ENCODE assay signal across 1 cellular context in the genomic region with DNA sequence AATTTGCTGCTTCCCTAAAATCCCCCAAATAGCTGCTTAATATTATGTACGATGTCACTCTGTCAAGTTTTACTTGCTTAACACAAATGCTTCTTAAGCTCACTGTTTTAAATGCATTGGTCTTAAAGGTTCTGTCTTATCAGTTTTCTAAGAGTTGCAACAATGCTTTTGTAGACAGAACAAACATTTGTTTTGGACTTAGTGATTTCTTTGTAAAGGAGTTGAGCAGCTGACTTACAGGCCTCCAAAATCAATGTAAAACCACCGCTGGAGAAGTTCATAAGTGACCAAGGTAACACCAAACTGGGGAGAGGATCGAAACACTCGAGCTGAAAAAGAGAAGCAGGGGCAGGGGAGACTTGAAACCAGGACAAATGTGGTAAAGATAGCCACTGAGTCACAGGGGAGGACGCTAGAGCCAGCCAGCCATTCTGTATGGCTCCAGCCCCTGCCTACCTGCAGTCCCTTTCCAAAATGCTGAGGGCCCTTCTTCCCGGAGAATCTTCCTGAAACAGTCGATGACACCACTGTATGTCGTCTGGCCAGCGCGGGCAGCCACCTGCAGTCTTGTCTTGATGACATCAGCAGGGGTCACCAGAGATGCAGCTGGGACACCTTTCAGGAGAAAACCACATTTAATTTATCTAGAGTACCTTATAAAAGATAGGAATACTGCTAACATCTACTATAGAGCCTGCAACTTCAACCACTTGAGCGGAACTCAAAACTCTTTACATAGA.
TF ChIP-seq lines count a peak whose summit lies in the region.

No MANE protein-coding gene starts in this region.

TF ChIP-seq in HepG2, 621 proteins besides CTCF, POLR2A, EP300 and RAD21 (continued from another document and continues in another):
- TF ChIP-seq ETV6 (CRISPR knock-in tag; conservative IDR thresholded peaks at IDR 0.05) = no peak
- TF ChIP-seq NCOA1 (CRISPR knock-in tag; IDR thresholded peaks at IDR 0.05) = no peak
- TF ChIP-seq AKAP8 (CRISPR knock-in tag; IDR thresholded peaks at IDR 0.05) = no peak
- peak; percentile 33; the same call in 1 of the 2 replicates for TF ChIP-seq CREM (IDR thresholded peaks at IDR 0.05)
- TF ChIP-seq CREM (CRISPR knock-in tag; IDR thresholded peaks at IDR 0.05) = no peak
- no peak for TF ChIP-seq GPN1 (CRISPR knock-in tag; IDR thresholded peaks at IDR 0.05; ENCODE audit: borderline replicate concordance)
- TF ChIP-seq, protein P1, sequence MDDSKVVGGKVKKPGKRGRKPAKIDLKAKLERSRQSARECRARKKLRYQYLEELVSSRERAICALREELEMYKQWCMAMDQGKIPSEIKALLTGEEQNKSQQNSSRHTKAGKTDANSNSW (CRISPR knock-in tag; IDR thresholded peaks at IDR 0.05; ENCODE audit: borderline replicate concordance) = no peak
- no peak for TF ChIP-seq KDM5A (IDR thresholded peaks at IDR 0.05; ENCODE audit: borderline replicate concordance, low read length)
- TF ChIP-seq FOXK1 (CRISPR knock-in tag; IDR thresholded peaks at IDR 0.05; ENCODE audit: borderline replicate concordance, low read depth) = no peak
- no peak for TF ChIP-seq SPEN (CRISPR knock-in tag; IDR thresholded peaks at IDR 0.05; ENCODE audit: low read depth)
- TF ChIP-seq, protein P2, sequence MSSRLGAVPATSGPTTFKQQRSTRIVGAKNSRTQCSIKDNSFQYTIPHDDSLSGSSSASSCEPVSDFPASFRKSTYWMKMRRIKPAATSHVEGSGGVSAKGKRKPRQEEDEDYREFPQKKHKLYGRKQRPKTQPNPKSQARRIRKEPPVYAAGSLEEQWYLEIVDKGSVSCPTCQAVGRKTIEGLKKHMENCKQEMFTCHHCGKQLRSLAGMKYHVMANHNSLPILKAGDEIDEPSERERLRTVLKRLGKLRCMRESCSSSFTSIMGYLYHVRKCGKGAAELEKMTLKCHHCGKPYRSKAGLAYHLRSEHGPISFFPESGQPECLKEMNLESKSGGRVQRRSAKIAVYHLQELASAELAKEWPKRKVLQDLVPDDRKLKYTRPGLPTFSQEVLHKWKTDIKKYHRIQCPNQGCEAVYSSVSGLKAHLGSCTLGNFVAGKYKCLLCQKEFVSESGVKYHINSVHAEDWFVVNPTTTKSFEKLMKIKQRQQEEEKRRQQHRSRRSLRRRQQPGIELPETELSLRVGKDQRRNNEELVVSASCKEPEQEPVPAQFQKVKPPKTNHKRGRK (CRISPR knock-in tag; IDR thresholded peaks at IDR 0.05) = no peak
- TF ChIP-seq DMAP1 (CRISPR knock-in tag; IDR thresholded peaks at IDR 0.05) = no peak
- TF ChIP-seq, protein P3, sequence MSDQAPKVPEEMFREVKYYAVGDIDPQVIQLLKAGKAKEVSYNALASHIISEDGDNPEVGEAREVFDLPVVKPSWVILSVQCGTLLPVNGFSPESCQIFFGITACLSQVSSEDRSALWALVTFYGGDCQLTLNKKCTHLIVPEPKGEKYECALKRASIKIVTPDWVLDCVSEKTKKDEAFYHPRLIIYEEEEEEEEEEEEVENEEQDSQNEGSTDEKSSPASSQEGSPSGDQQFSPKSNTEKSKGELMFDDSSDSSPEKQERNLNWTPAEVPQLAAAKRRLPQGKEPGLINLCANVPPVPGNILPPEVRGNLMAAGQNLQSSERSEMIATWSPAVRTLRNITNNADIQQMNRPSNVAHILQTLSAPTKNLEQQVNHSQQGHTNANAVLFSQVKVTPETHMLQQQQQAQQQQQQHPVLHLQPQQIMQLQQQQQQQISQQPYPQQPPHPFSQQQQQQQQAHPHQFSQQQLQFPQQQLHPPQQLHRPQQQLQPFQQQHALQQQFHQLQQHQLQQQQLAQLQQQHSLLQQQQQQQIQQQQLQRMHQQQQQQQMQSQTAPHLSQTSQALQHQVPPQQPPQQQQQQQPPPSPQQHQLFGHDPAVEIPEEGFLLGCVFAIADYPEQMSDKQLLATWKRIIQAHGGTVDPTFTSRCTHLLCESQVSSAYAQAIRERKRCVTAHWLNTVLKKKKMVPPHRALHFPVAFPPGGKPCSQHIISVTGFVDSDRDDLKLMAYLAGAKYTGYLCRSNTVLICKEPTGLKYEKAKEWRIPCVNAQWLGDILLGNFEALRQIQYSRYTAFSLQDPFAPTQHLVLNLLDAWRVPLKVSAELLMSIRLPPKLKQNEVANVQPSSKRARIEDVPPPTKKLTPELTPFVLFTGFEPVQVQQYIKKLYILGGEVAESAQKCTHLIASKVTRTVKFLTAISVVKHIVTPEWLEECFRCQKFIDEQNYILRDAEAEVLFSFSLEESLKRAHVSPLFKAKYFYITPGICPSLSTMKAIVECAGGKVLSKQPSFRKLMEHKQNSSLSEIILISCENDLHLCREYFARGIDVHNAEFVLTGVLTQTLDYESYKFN (CRISPR knock-in tag; conservative IDR thresholded peaks at IDR 0.05) = peak; percentile 50
- TF ChIP-seq GTF3A (CRISPR knock-in tag; conservative IDR thresholded peaks at IDR 0.05) = no peak
- TF ChIP-seq ZNF879 (CRISPR knock-in tag; IDR thresholded peaks at IDR 0.05) = no peak
- no peak for TF ChIP-seq PHF20 (CRISPR knock-in tag; IDR thresholded peaks at IDR 0.05)
- no peak for TF ChIP-seq ZNF816 (CRISPR knock-in tag; IDR thresholded peaks at IDR 0.05; ENCODE audit: borderline replicate concordance)
- TF ChIP-seq ZFP82 (CRISPR knock-in tag; IDR thresholded peaks at IDR 0.05; ENCODE audit: borderline replicate concordance) = no peak
- no peak for TF ChIP-seq TRIM24 (CRISPR knock-in tag; IDR thresholded peaks at IDR 0.05)
- no peak for TF ChIP-seq ZMAT5 (CRISPR knock-in tag; IDR thresholded peaks at IDR 0.05; ENCODE audit: borderline replicate concordance, low read depth)
- peak; percentile 70 for TF ChIP-seq NFIC (IDR thresholded peaks at IDR 0.05; ENCODE audit: low read length)
- TF ChIP-seq ZNF362 (CRISPR knock-in tag; IDR thresholded peaks at IDR 0.05; ENCODE audit: borderline replicate concordance) = no peak
- TF ChIP-seq ZNF674 (CRISPR knock-in tag; IDR thresholded peaks at IDR 0.05; ENCODE audit: low read depth) = no peak
- TF ChIP-seq FIP1L1 (IDR thresholded peaks at IDR 0.05; ENCODE audit: borderline replicate concordance, insufficient read depth, low read depth, low read length) = no peak
- TF ChIP-seq, protein P4, sequence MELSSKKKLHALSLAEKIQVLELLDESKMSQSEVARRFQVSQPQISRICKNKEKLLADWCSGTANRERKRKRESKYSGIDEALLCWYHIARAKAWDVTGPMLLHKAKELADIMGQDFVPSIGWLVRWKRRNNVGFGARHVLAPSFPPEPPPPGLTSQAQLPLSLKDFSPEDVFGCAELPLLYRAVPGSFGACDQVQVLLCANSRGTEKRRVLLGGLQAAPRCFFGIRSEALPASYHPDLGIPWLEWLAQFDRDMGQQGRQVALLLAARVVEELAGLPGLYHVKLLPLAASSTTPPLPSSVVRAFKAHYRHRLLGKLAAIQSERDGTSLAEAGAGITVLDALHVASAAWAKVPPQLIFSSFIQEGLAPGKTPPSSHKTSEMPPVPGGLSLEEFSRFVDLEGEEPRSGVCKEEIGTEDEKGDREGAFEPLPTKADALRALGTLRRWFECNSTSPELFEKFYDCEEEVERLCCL (CRISPR knock-in tag; IDR thresholded peaks at IDR 0.05; ENCODE audit: borderline replicate concordance) = no peak
- no peak for TF ChIP-seq ZEB1 (IDR thresholded peaks at IDR 0.05; ENCODE audit: insufficient replicate concordance, low read depth)
- TF ChIP-seq MATR3 (CRISPR knock-in tag; IDR thresholded peaks at IDR 0.05) = no peak
- TF ChIP-seq PCBP2 (optimal IDR thresholded peaks at IDR 0.05; ENCODE audit: low read depth, low read length, poor library complexity, severe bottlenecking) = no peak
- TF ChIP-seq ZNF121 (CRISPR knock-in tag; IDR thresholded peaks at IDR 0.05) = no peak
- no peak for TF ChIP-seq TOPORS (CRISPR knock-in tag; IDR thresholded peaks at IDR 0.05)
- TF ChIP-seq NFYC (CRISPR knock-in tag; IDR thresholded peaks at IDR 0.05) = no peak
- no peak for TF ChIP-seq PHF8 (CRISPR knock-in tag; IDR thresholded peaks at IDR 0.05)
- no peak for TF ChIP-seq CCAR2 (optimal IDR thresholded peaks at IDR 0.05; ENCODE audit: low read depth, low read length)
- TF ChIP-seq SATB2 (CRISPR knock-in tag; IDR thresholded peaks at IDR 0.05) = no peak
- no peak for TF ChIP-seq NCOA2 (CRISPR knock-in tag; IDR thresholded peaks at IDR 0.05)
- TF ChIP-seq HDAC1 (CRISPR knock-in tag; IDR thresholded peaks at IDR 0.05) = 0 out of 2 replicates have a peak, but pooled peaks have one; percentile 35
- no peak for TF ChIP-seq PHB2 (IDR thresholded peaks at IDR 0.05; ENCODE audit: partially characterized antibody)
- no peak for TF ChIP-seq CEBPB (IDR thresholded peaks at IDR 0.05; ENCODE audit: borderline replicate concordance, low read depth, low read length)
- no peak for TF ChIP-seq ZNF788 (CRISPR knock-in tag; IDR thresholded peaks at IDR 0.05; ENCODE audit: borderline replicate concordance)
- TF ChIP-seq ZNF644 (CRISPR knock-in tag; IDR thresholded peaks at IDR 0.05; ENCODE audit: low read depth) = no peak
- TF ChIP-seq ZBTB25 (CRISPR knock-in tag; IDR thresholded peaks at IDR 0.05) = no peak
- no peak for TF ChIP-seq ZNF614 (CRISPR knock-in tag; IDR thresholded peaks at IDR 0.05; ENCODE audit: borderline replicate concordance)
- TF ChIP-seq ZNF660 (CRISPR knock-in tag; IDR thresholded peaks at IDR 0.05; ENCODE audit: borderline replicate concordance, low read depth) = no peak
- TF ChIP-seq ZNF234 (CRISPR knock-in tag; conservative IDR thresholded peaks at IDR 0.05) = no peak
- TF ChIP-seq ZNF317 (CRISPR knock-in tag; IDR thresholded peaks at IDR 0.05) = peak; percentile 86
- TF ChIP-seq TBX3 (IDR thresholded peaks at IDR 0.05; ENCODE audit: borderline replicate concordance) = no peak
- TF ChIP-seq ZFP36L2 (CRISPR knock-in tag; IDR thresholded peaks at IDR 0.05) = no peak
- no peak for TF ChIP-seq RORA (CRISPR knock-in tag; IDR thresholded peaks at IDR 0.05)
- no peak for TF ChIP-seq NFAT5 (CRISPR knock-in tag; IDR thresholded peaks at IDR 0.05)
- peak; percentile 51; the same call in 1 of the 2 replicates for TF ChIP-seq ISL2 (CRISPR knock-in tag; IDR thresholded peaks at IDR 0.05)
- TF ChIP-seq ZFP36 (IDR thresholded peaks at IDR 0.05; ENCODE audit: borderline replicate concordance, low read depth, low read length, partially characterized antibody) = no peak
- no peak for TF ChIP-seq HMG20B (CRISPR knock-in tag; conservative IDR thresholded peaks at IDR 0.05)
- no peak for TF ChIP-seq HNF4G (IDR thresholded peaks at IDR 0.05; ENCODE audit: borderline replicate concordance, low read depth, low read length)
- no peak for TF ChIP-seq HNF4G (CRISPR knock-in tag; IDR thresholded peaks at IDR 0.05; ENCODE audit: borderline replicate concordance, low read depth)
- no peak for TF ChIP-seq ZNF841 (CRISPR knock-in tag; IDR thresholded peaks at IDR 0.05; ENCODE audit: borderline replicate concordance)
- TF ChIP-seq MEIS2 (CRISPR knock-in tag; IDR thresholded peaks at IDR 0.05) = no peak
- no peak for TF ChIP-seq ZNF543 (CRISPR knock-in tag; IDR thresholded peaks at IDR 0.05)
